ENCODE assay signal across 16 cellular contexts in genomic region chr12:104866286-104866685, GRCh38.
A peak's percentile ranks its signal among the peaks of the same experiment; 100 is the strongest.
DNase-seq lines count a peak whose midpoint lies in the region; ATAC-seq and TF ChIP-seq lines count a peak whose summit lies in the region.
"Had no signal": no experiment of that assay in that cellular context is flagged by ENCODE, and none has a peak within 500 bp of the region (broad histone marks: within the 10 kb centered on the region; RNA-seq: fewer than 3 reads in every experiment).

No MANE protein-coding gene starts in this region.

- H3K4me1 ChIP-seq in adipocyte (ENCODE audit: control insufficient read depth, insufficient read depth, low read length): peaks cover 49% of the 10 kb centered on the region

- ATAC-seq in sciatic nerve: peak; percentile 85
- ATAC-seq in HG02885 (IDR thresholded peaks at IDR 0.05; ENCODE audit: poor library complexity, unreplicated experiment): no peak
- ATAC-seq: natural killer cell, T-cell had no signal

- no peaks in the 10 kb centered on the region for H3K9me3 ChIP-seq in adipocyte (ENCODE audit: control insufficient read depth, low read length)

- no peak overlapping the region for H3K9ac ChIP-seq in adipocyte (ENCODE audit: low read length)

- H3K4me3 ChIP-seq in adipocyte (ENCODE audit: low read length): no peak overlapping the region
- no peak overlapping the region for H3K4me3 ChIP-seq in fibroblast of the aortic adventitia (ENCODE audit: low read depth, low read length)

- H3K36me3 ChIP-seq in adipocyte (ENCODE audit: control insufficient read depth, insufficient read depth, low read length, severe bottlenecking): no peaks in the 10 kb centered on the region

- in situ Hi-C loops in GM13976 (cut with MboI; ENCODE audit: low sequenced_read_pairs, unreplicated experiment): no loop called here
- in situ Hi-C loops in GM13977 (cut with MboI; ENCODE audit: low pct_unique_long_range_greater_than_20kb, low sequenced_read_pairs, unreplicated experiment): loop anchor here (25.0 kb wide), 1 partner anchor 654 kb away; the partner anchor contains the start of gene TXNRD1

- TF ChIP-seq CTCF in fibroblast of the aortic adventitia (IDR thresholded peaks at IDR 0.05; ENCODE audit: insufficient read depth, low read length): no peak
- TF ChIP-seq CTCF in GM13976 (IDR thresholded peaks at IDR 0.05; ENCODE audit: borderline replicate concordance, control extremely low read depth, extremely low read depth, insufficient read depth, missing control alignments): no peak
- no peak for TF ChIP-seq CTCF in GM13977 (IDR thresholded peaks at IDR 0.05; ENCODE audit: extremely low read depth, insufficient read depth, missing control alignments)

- intact Hi-C loops in sciatic nerve (cut with DNase I): no loop called here

- DNase-seq in GM03348 (ENCODE audit: low spot score) (peak; percentile 52), adipocyte (ENCODE audit: low read depth) (peak; percentile 42), fibroblast of the aortic adventitia (ENCODE audit: low read depth) (peak; percentile 86), sciatic nerve (ENCODE audit: low spot score) (no peak), GM13976 (ENCODE audit: low spot score) (no peak), GM13977 (ENCODE audit: low spot score) (no peak)
- DNase-seq: activated CD4-positive, alpha-beta T cell treated with anti-CD3 and anti-CD28 coated beads, Interleukin-2, amount 50 U/mL, for 48 hours; activated naive CD8-positive, alpha-beta T cell treated with anti-CD3 and anti-CD28 coated beads, Interleukin-2, amount 10 ng/mL, durations not matched to agents 7 days and 5 days; DMS79; hypothalamus; natural killer cell; NCI-H2029; stimulated activated CD4-positive, alpha-beta T cell treated with anti-CD3 and anti-CD28 coated beads, Interleukin-1b, Interleukin-23, amount 100 ng/mL, for 48 hours; substantia nigra; T-cell had no signal

- no peaks in the 10 kb centered on the region for H3K27me3 ChIP-seq in adipocyte (replicated peaks; ENCODE audit: control insufficient read depth, insufficient read depth, low read length)

Comparison
In these comparisons a context has a peak if more than half of its experiments do, and no peak if none do; other contexts are left out.
1. DNase-seq: peak in GM03348 (single experiment), adipocyte (single experiment) and fibroblast of the aortic adventitia (single experiment); none in sciatic nerve (single experiment), GM13976 (single experiment) and GM13977 (single experiment).